1 cellular context compared by ENCODE assay signal in genomic region chr1:211698161-211699026, GRCh38.
TF ChIP-seq lines count a peak whose summit lies in the region.

No MANE protein-coding gene starts in this region.

TF ChIP-seq in neural cell, 6 proteins besides CTCF, POLR2A, EP300 and RAD21:
- TF ChIP-seq MXI1 (conservative IDR thresholded peaks at IDR 0.05; ENCODE audit: poor library complexity, severe bottlenecking) (no peak), EZH2 (IDR thresholded peaks at IDR 0.05; ENCODE audit: borderline replicate concordance, insufficient read depth, low read length, poor library complexity, severe bottlenecking) (no peak), REST (IDR thresholded peaks at IDR 0.05; ENCODE audit: borderline replicate concordance) (no peak), SMC3 (conservative IDR thresholded peaks at IDR 0.05; ENCODE audit: poor library complexity) (no peak), POLR2AphosphoS5 (IDR thresholded peaks at IDR 0.05) (no peak), TAF1 (IDR thresholded peaks at IDR 0.05; ENCODE audit: low read depth) (no peak)
TF ChIP-seq in neural cell: peak in this region for 0.
